ENCODE assay signal across 10 cellular contexts in genomic region chr6:155328074-155328538, GRCh38. TPM values are rescaled to one million over a fixed set of nuclear protein-coding genes. Genes with fewer than 3 reads are reported as not detected.
DNase-seq lines count a peak whose midpoint lies in the region; ATAC-seq and TF ChIP-seq lines count a peak whose summit lies in the region.
"Had no signal": no experiment of that assay in that cellular context is flagged by ENCODE, and none has a peak within 500 bp of the region (broad histone marks: within the 10 kb centered on the region; RNA-seq: fewer than 3 reads in every experiment).

No MANE protein-coding gene starts in this region.

- H3K79me1 ChIP-seq in mesenchymal stem cell (replicated peaks; ENCODE audit: low read length, poor library complexity, severe bottlenecking), result no peaks in the 10 kb centered on the region

- BruUV-seq in mammary epithelial cell (replicated peaks; lab: Mats Ljungman, UMichigan) (no TSS peak), Panc1 (replicated peaks; lab: Mats Ljungman, UMichigan) (no TSS peak)

- H3K36me3 ChIP-seq in mammary epithelial cell (ENCODE audit: insufficient read depth, low read length) (no peaks in the 10 kb centered on the region), breast epithelium (peaks cover 5% of the 10 kb centered on the region), Panc1 (ENCODE audit: control insufficient read depth, insufficient read depth, low read length) (no peaks in the 10 kb centered on the region; the same call in 1 of the 2 replicates), mesenchymal stem cell (ENCODE audit: control insufficient read depth in 1 of 2, insufficient read depth in 2 of 2, low read depth in 1 of 2, low read length in 2 of 2) (no peaks in the 10 kb centered on the region)
- H3K36me3 ChIP-seq: vagina had no signal

- 92% methylated on average over 6 of the region's 6 CpGs for WGBS in mammary epithelial cell (ENCODE audit: low coverage, missing lambda C conversion rate)
- WGBS in mesenchymal stem cell, result 91% methylated on average over 6 of the region's 6 CpGs

- H3K9me3 ChIP-seq in mammary epithelial cell (replicated peaks; ENCODE audit: insufficient read depth, low read length), result no peaks in the 10 kb centered on the region
- H3K9me3 ChIP-seq in breast epithelium, result no peaks in the 10 kb centered on the region
- H3K9me3 ChIP-seq in Panc1 (ENCODE audit: control insufficient read depth, insufficient read depth, low read depth, low read length), result no peaks in the 10 kb centered on the region
- H3K9me3 ChIP-seq in mesenchymal stem cell (ENCODE audit: control insufficient read depth, low read length), result no peaks in the 10 kb centered on the region
- H3K9me3 ChIP-seq: vagina had no signal

- H3K4ac ChIP-seq in mesenchymal stem cell (ENCODE audit: low read depth in 1 of 2, low read length in 2 of 2), result peak overlapping the region; percentile 34 to 35

- H3K27ac ChIP-seq in mammary epithelial cell (ENCODE audit: insufficient read depth, low read depth, low read length) (no peak overlapping the region), breast epithelium (no peak overlapping the region), Panc1 (ENCODE audit: low read length) (peak overlapping the region; percentile 37; the same call in 1 of the 2 replicates), mesenchymal stem cell (ENCODE audit: low read length, poor library complexity, severe bottlenecking) (no peak overlapping the region)
- H3K27ac ChIP-seq: vagina had no signal

- H3K9ac ChIP-seq in mammary epithelial cell (ENCODE audit: insufficient read depth, low read length) (no peak overlapping the region), mesenchymal stem cell (ENCODE audit: low read length) (peak overlapping the region; percentile 67)

- peak overlapping the region; percentile 37 for H2AFZ ChIP-seq in mammary epithelial cell (ENCODE audit: low read depth, low read length)
- H2AFZ ChIP-seq in mesenchymal stem cell (ENCODE audit: low read depth, low read length), result peak overlapping the region; percentile 62

- no peaks in the 10 kb centered on the region for H3K79me2 ChIP-seq in mammary epithelial cell (ENCODE audit: insufficient read depth, low read length)

- H3K14ac ChIP-seq in mesenchymal stem cell (ENCODE audit: low read length in 2 of 2), result no peak overlapping the region

- ATAC-seq in Panc1 (no peak), GM19395 (IDR thresholded peaks at IDR 0.05; ENCODE audit: unreplicated experiment) (no peak)
- ATAC-seq: natural killer cell treated with Interleukin-12 subunit alpha and Interleukin-12 subunit beta and Interleukin-15 and Interleukin-18, amount 100 ng/mL, for 72 hours had no signal

- H3K27me3 ChIP-seq in mammary epithelial cell (ENCODE audit: insufficient read depth, low read length), result no peaks in the 10 kb centered on the region
- no peaks in the 10 kb centered on the region for H3K27me3 ChIP-seq in breast epithelium
- H3K27me3 ChIP-seq in Panc1 (ENCODE audit: control insufficient read depth, insufficient read depth, low read length), result no peaks in the 10 kb centered on the region
- no peaks in the 10 kb centered on the region for H3K27me3 ChIP-seq in mesenchymal stem cell (ENCODE audit: control insufficient read depth in 1 of 2, insufficient read depth in 1 of 2, low read length in 2 of 2)
- H3K27me3 ChIP-seq: vagina had no signal

- H4K20me1 ChIP-seq in mammary epithelial cell (ENCODE audit: insufficient read depth, low read length), result no peaks in the 10 kb centered on the region

- DNase-seq in mammary epithelial cell, result no peak
- no peak for DNase-seq in breast epithelium (ENCODE audit: low spot score in 2 of 2)
- no peak for DNase-seq in Panc1 (ENCODE audit: low read depth, low spot score)
- DNase-seq in mesenchymal stem cell, result no peak
- no peak for DNase-seq in NOMO-1 (lab: John Stamatoyannopoulos, UW; ENCODE audit: unreplicated experiment in 2 of 2)
- no peak for DNase-seq in retina
- no peak for DNase-seq in hippocampal formation (lab: John Stamatoyannopoulos, UW)

- dilution Hi-C loops in mammary epithelial cell (cut with HindIII; ENCODE audit: low sequenced_read_pairs), result no loop called here

- no peak overlapping the region for H3K23ac ChIP-seq in mesenchymal stem cell (ENCODE audit: low read length in 2 of 2)

- H4K8ac ChIP-seq in mesenchymal stem cell (ENCODE audit: low read length), result peak overlapping the region; percentile 12

- H3K4me1 ChIP-seq in mammary epithelial cell (ENCODE audit: insufficient read depth, low read length) (no peaks in the 10 kb centered on the region), breast epithelium (no peaks in the 10 kb centered on the region), Panc1 (ENCODE audit: control insufficient read depth, insufficient read depth, low read length) (no peaks in the 10 kb centered on the region; the same call in 1 of the 2 replicates), mesenchymal stem cell (ENCODE audit: control insufficient read depth, insufficient read depth, low read depth, low read length) (no peaks in the 10 kb centered on the region)
- H3K4me1 ChIP-seq: vagina had no signal

- in situ Hi-C loops in mammary epithelial cell (cut with MboI; ENCODE audit: low sequenced_read_pairs in 2 of 2), result loop anchor here (5.0 to 25.0 kb wide), 2 partner anchors 204 to 1234 kb away; no protein-coding TSS in a partner anchor
- in situ Hi-C loops in Panc1 (cut with HindIII; ENCODE audit: low pct_unique_long_range_greater_than_20kb, low sequenced_read_pairs), result no loop called here

- no peak for TF ChIP-seq POLR2A in breast epithelium (IDR thresholded peaks at IDR 0.05)

- H3K4me2 ChIP-seq in mammary epithelial cell (ENCODE audit: insufficient read depth, low read depth, low read length) (no peak overlapping the region), mesenchymal stem cell (ENCODE audit: low read length, poor library complexity, severe bottlenecking) (no peak overlapping the region)

- CTCF ChIA-PET in mammary epithelial cell (lab: Charles Lee; ENCODE audit: low non-redundant PET) (interaction anchor here (0.6 to 1.0 kb wide), 2 partner anchors 90 to 201 kb away, joined by 5 read pairs; no protein-coding TSS in a partner anchor), Panc1 (lab: Charles Lee) (interaction anchor here (0.6 kb wide), 1 partner anchor 1357 kb away, joined by 3 read pairs; no protein-coding TSS in a partner anchor)

- peak overlapping the region; percentile 69 for H2BK120ac ChIP-seq in mesenchymal stem cell (ENCODE audit: low read depth, low read length)

- peak overlapping the region; percentile 6 to 89 for H2BK12ac ChIP-seq in mesenchymal stem cell (ENCODE audit: low read length in 2 of 2)

- H2AK5ac ChIP-seq in mesenchymal stem cell (ENCODE audit: low read length, severe bottlenecking), result no peak overlapping the region

- H3K18ac ChIP-seq in mesenchymal stem cell (ENCODE audit: low read depth in 1 of 2, low read length in 2 of 2), result peak overlapping the region; percentile 56 to 58

- H4K91ac ChIP-seq in mesenchymal stem cell (ENCODE audit: low read length), result peak overlapping the region; percentile 52

- intact Hi-C loops in mammary epithelial cell (cut with micrococcal nuclease), result loop anchor here (5.0 to 10.0 kb wide), 3 partner anchors 1234 to 1947 kb away; no protein-coding TSS in a partner anchor
- intact Hi-C loops in breast epithelium (cut with DNase I; ENCODE audit: low total_unique reads), result no loop called here
- intact Hi-C loops in Panc1 (cut with micrococcal nuclease; ENCODE audit: unreplicated experiment), result loop anchor here (5.0 kb wide), 1 partner anchor 1454 kb away; no protein-coding TSS in a partner anchor

- H2BK5ac ChIP-seq in mesenchymal stem cell (ENCODE audit: low read depth, low read length, poor library complexity, severe bottlenecking), result no peak overlapping the region

- TF ChIP-seq CTCF in mammary epithelial cell (conservative IDR thresholded peaks at IDR 0.05 in 1 of 2, IDR thresholded peaks at IDR 0.05 in 1 of 2; ENCODE audit: extremely low read depth in 1 of 2, insufficient read depth in 1 of 2, low read depth in 1 of 2, low read length in 2 of 2) (no peak), breast epithelium (IDR thresholded peaks at IDR 0.05) (no peak), Panc1 (IDR thresholded peaks at IDR 0.05) (no peak)

- H3K4me3 ChIP-seq in mammary epithelial cell (replicated peaks in 1 of 3; ENCODE audit: insufficient read depth in 1 of 3, low read depth in 2 of 3, low read length in 3 of 3), result no peak overlapping the region
- no peak overlapping the region for H3K4me3 ChIP-seq in breast epithelium
- no peak overlapping the region for H3K4me3 ChIP-seq in Panc1 (ENCODE audit: low read depth in 2 of 2, low read length in 2 of 2)
- no peak overlapping the region for H3K4me3 ChIP-seq in mesenchymal stem cell (ENCODE audit: insufficient read depth in 1 of 2, low read depth in 1 of 2, low read length in 2 of 2)
- H3K4me3 ChIP-seq: vagina had no signal

- POLR2A ChIA-PET in Panc1 (lab: Charles Lee), result no interaction called here

- no peak overlapping the region for H2BK15ac ChIP-seq in mesenchymal stem cell (ENCODE audit: low read depth, poor library complexity, severe bottlenecking)

RNA-seq across cellular contexts. Expression of gene TFB1M, which starts 13.8 kb away (rescaled TPM):
- 10 to 100 TPM; 17.0 to 42.7 TPM for total RNA-seq in mammary epithelial cell
- polyA plus RNA-seq in mammary epithelial cell, result 32.0 TPM
- polyA minus RNA-seq in mammary epithelial cell, result 30.9 TPM
- total RNA-seq in breast epithelium, result 10 to 100 TPM in 2 of 3 donors, 1 to 10 TPM in 1; 9.9 to 28.5 (median 18.4) TPM
- 32.0 TPM for total RNA-seq in Panc1 (2021; ENCODE audit: unreplicated experiment)
- 36.0 TPM for polyA plus RNA-seq in Panc1 (2012; ENCODE audit: insufficient read length)
- 69.5 TPM for polyA plus RNA-seq in mesenchymal stem cell (2013, experiment 1 of 2)
- polyA plus RNA-seq in mesenchymal stem cell (2013, experiment 2 of 2), result 67.3 TPM
